ENCODE assay signal across 23 cellular contexts in genomic region chr5:54150841-54151240, GRCh38.
"Had no signal": no experiment of that assay in that cellular context is flagged by ENCODE, and none has a peak within 500 bp of the region (broad histone marks: within the 10 kb centered on the region; RNA-seq: fewer than 3 reads in every experiment).

No MANE protein-coding gene starts in this region.

- H3K9ac ChIP-seq: SK-N-SH had no signal

- ATAC-seq: HepG2, Panc1, PC-3 had no signal

- H3K4me2 ChIP-seq: SK-N-SH had no signal

- H3K36me3 ChIP-seq: MG63 had no signal

- H3K9me3 ChIP-seq: MG63, SK-N-SH had no signal

- H3K27me3 ChIP-seq: MG63 had no signal

- H3K9me2 ChIP-seq: SK-N-SH had no signal

- DNase-seq: IMR-90, Karpas-422, KG1, MG63, NCI-H1092, NCI-H1105 treated with DMSO at 0.1 percent for 48 hours, NCI-H1417 treated with DMSO at 0.1 percent for 48 hours, NCI-H146, NCI-H1694 treated with DMSO at 0.1 percent for 48 hours, NCI-H1930, NCI-H2081, NCI-H2107, NCI-H2227 treated with DMSO at 0.1 percent for 48 hours, NCI-H524, NCI-H526 treated with DMSO at 0.1 percent for 48 hours, NCI-H748 treated with DMSO at 0.1 percent for 48 hours, PC-3, SHP77, SK-N-SH, SW 1271 had no signal

- H3K27ac ChIP-seq: RWPE1 had no signal

- H3K4me3 ChIP-seq: MG63 had no signal
